In genomic region chr4:37826282-37827029, GRCh38 we compare ENCODE assay signal across 1 cellular context.
TF ChIP-seq lines count a peak whose summit lies in the region.

Gene PGM2, plus strand, starts transcription at chr4:37826686. Its CDS starts 47 bp downstream, at chr4:37826733.

TF ChIP-seq in HepG2, 621 proteins besides CTCF, POLR2A, EP300 and RAD21 (continued from another document):
- TF ChIP-seq ZBTB34 (CRISPR knock-in tag; IDR thresholded peaks at IDR 0.05) (peak; percentile 56; the same call in 1 of the 2 replicates), SMAD9 (CRISPR knock-in tag; IDR thresholded peaks at IDR 0.05) (no peak), THAP8 (CRISPR knock-in tag; IDR thresholded peaks at IDR 0.05; ENCODE audit: borderline replicate concordance) (no peak), ZSCAN29 (CRISPR knock-in tag; conservative IDR thresholded peaks at IDR 0.05) (peak; percentile 86; the same call in 1 of the 2 replicates), ZKSCAN8 (CRISPR knock-in tag; IDR thresholded peaks at IDR 0.05; ENCODE audit: borderline replicate concordance) (no peak), MLLT10 (CRISPR knock-in tag; IDR thresholded peaks at IDR 0.05) (no peak), ZNF280B (CRISPR knock-in tag; IDR thresholded peaks at IDR 0.05; ENCODE audit: borderline replicate concordance) (peak; percentile 69), HOXA7 (CRISPR knock-in tag; IDR thresholded peaks at IDR 0.05) (no peak), ZNF484 (CRISPR knock-in tag; IDR thresholded peaks at IDR 0.05; ENCODE audit: borderline replicate concordance, low read depth) (no peak), HDAC6 (IDR thresholded peaks at IDR 0.05; ENCODE audit: low read depth, low read length) (no peak), NR0B2 (CRISPR knock-in tag; IDR thresholded peaks at IDR 0.05) (peak; percentile 65; the same call in 1 of the 2 replicates), POGK (CRISPR knock-in tag; conservative IDR thresholded peaks at IDR 0.05) (peak; percentile 76), ZFP37 (CRISPR knock-in tag; IDR thresholded peaks at IDR 0.05; ENCODE audit: borderline replicate concordance) (no peak; the same call in 1 of the 2 replicates), ZNF354B (CRISPR knock-in tag; IDR thresholded peaks at IDR 0.05) (no peak), U2AF1 (optimal IDR thresholded peaks at IDR 0.05; ENCODE audit: low read depth, low read length) (no peak), JUN (CRISPR knock-in tag; IDR thresholded peaks at IDR 0.05) (peak; percentile 16), RAD51 (IDR thresholded peaks at IDR 0.05; ENCODE audit: borderline replicate concordance) (no peak), ZFP90 (CRISPR knock-in tag; IDR thresholded peaks at IDR 0.05; ENCODE audit: borderline replicate concordance) (0 out of 2 replicates have a peak, but pooled peaks have one; percentile 44), PPARG (CRISPR knock-in tag; conservative IDR thresholded peaks at IDR 0.05) (no peak), SCMH1 (CRISPR knock-in tag; IDR thresholded peaks at IDR 0.05; ENCODE audit: borderline replicate concordance) (no peak), ZNF335 (CRISPR knock-in tag; IDR thresholded peaks at IDR 0.05) (no peak), E2F1 (CRISPR knock-in tag; IDR thresholded peaks at IDR 0.05) (peak; percentile 42; the same call in 1 of the 2 replicates), GMEB2 (CRISPR knock-in tag; IDR thresholded peaks at IDR 0.05; ENCODE audit: low read depth) (no peak), ZBTB4 (CRISPR knock-in tag; IDR thresholded peaks at IDR 0.05; ENCODE audit: borderline replicate concordance) (peak; percentile 92; the same call in 1 of the 2 replicates), ZNF605 (CRISPR knock-in tag; IDR thresholded peaks at IDR 0.05) (peak; percentile 48; the same call in 1 of the 2 replicates), MIER3 (CRISPR knock-in tag; IDR thresholded peaks at IDR 0.05; ENCODE audit: borderline replicate concordance) (no peak), KDM6A (CRISPR knock-in tag; IDR thresholded peaks at IDR 0.05; ENCODE audit: low read depth) (no peak), SNAPC5 (CRISPR knock-in tag; IDR thresholded peaks at IDR 0.05; ENCODE audit: borderline replicate concordance) (no peak), SOX13 (IDR thresholded peaks at IDR 0.05) (no peak), SOX13 (CRISPR knock-in tag; conservative IDR thresholded peaks at IDR 0.05 in 1 of 2, IDR thresholded peaks at IDR 0.05 in 1 of 2) (peak in 1 of 2 experiments; percentile 13; a peak in 1 of 4 replicates), TAF15 (IDR thresholded peaks at IDR 0.05; ENCODE audit: low read depth, low read length, poor library complexity, severe bottlenecking) (no peak), FOXP1 (IDR thresholded peaks at IDR 0.05) (no peak), FOXP1 (CRISPR knock-in tag; IDR thresholded peaks at IDR 0.05) (no peak), TCF12 (IDR thresholded peaks at IDR 0.05) (no peak), TCF12 (CRISPR knock-in tag; IDR thresholded peaks at IDR 0.05) (no peak), RXRA (CRISPR knock-in tag; IDR thresholded peaks at IDR 0.05) (peak; percentile 67), ZMYM4 (CRISPR knock-in tag; IDR thresholded peaks at IDR 0.05) (peak; percentile 85), ZNF275 (CRISPR knock-in tag; IDR thresholded peaks at IDR 0.05; ENCODE audit: borderline replicate concordance) (no peak), SOX6 (IDR thresholded peaks at IDR 0.05) (no peak), SOX6 (CRISPR knock-in tag; IDR thresholded peaks at IDR 0.05) (peak; percentile 56), ZNF205 (CRISPR knock-in tag; IDR thresholded peaks at IDR 0.05) (no peak), ZNF441 (CRISPR knock-in tag; IDR thresholded peaks at IDR 0.05; ENCODE audit: borderline replicate concordance) (no peak), NFRKB (IDR thresholded peaks at IDR 0.05) (no peak), ZFYVE20 (CRISPR knock-in tag; IDR thresholded peaks at IDR 0.05; ENCODE audit: borderline replicate concordance, low read depth) (no peak; the same call in 1 of the 2 replicates), ONECUT2 (CRISPR knock-in tag; IDR thresholded peaks at IDR 0.05) (no peak)
TF ChIP-seq in HepG2: peak in this region for 262.
